ENCODE assay signal across 17 cellular contexts in the genomic region with DNA sequence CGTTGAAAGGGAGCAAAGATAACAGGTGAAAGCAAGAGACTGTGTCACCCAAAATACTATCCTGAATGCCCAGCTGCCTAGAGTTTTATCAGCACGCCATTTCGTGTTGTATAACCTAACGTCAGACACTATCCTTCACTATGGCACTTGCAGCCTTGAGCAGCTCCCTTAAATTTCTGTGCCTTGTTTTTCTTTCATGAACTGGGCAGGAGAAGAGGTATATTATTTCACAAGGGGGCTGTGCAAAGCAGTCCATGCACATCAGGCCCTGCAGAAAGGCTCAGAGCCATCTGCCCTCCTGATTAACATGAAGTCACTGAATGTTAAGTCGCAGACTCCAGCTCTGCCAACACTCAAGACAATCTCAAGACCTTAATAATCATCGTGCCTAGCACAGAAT.
A peak's percentile ranks its signal among the peaks of the same experiment; 100 is the strongest.
DNase-seq lines count a peak whose midpoint lies in the region; ATAC-seq and TF ChIP-seq lines count a peak whose summit lies in the region.
"Had no signal": no experiment of that assay in that cellular context is flagged by ENCODE, and none has a peak within 500 bp of the region (broad histone marks: within the 10 kb centered on the region; RNA-seq: fewer than 3 reads in every experiment).

No MANE protein-coding gene starts in this region.

- no peak for TF ChIP-seq CTCF in Loucy (conservative IDR thresholded peaks at IDR 0.05; ENCODE audit: low read length)

- H3K9me2 ChIP-seq in Loucy (replicated peaks; ENCODE audit: low read depth, low read length) = no peaks in the 10 kb centered on the region

- no peaks in the 10 kb centered on the region for H3K4me1 ChIP-seq in Loucy (ENCODE audit: insufficient read depth, low read length, poor library complexity, severe bottlenecking)
- H3K4me1 ChIP-seq: BE2C had no signal

- H3K79me2 ChIP-seq in Loucy (ENCODE audit: insufficient read depth, low read length) = no peaks in the 10 kb centered on the region

- H3K9ac ChIP-seq in Loucy (ENCODE audit: low read depth, low read length, poor library complexity, severe bottlenecking) = no peak overlapping the region

- H3F3A ChIP-seq in Loucy (ENCODE audit: low read depth) = no peaks in the 10 kb centered on the region

- no peaks in the 10 kb centered on the region for H4K20me1 ChIP-seq in Loucy (ENCODE audit: insufficient read depth, low read length, poor library complexity, severe bottlenecking)

- H3K4me3 ChIP-seq in Loucy (ENCODE audit: low read length, poor library complexity, severe bottlenecking) = no peak overlapping the region

- H3K27me3 ChIP-seq in Loucy (ENCODE audit: insufficient read depth, low read length, poor library complexity, severe bottlenecking) = no peaks in the 10 kb centered on the region
- H3K27me3 ChIP-seq: BE2C had no signal

- H3K36me3 ChIP-seq in Loucy (ENCODE audit: insufficient read depth, low read length) = no peaks in the 10 kb centered on the region
- H3K36me3 ChIP-seq: BE2C had no signal

- DNase-seq in DMS 273 treated with DMSO at 0.1 percent for 48 hours (lab: John Stamatoyannopoulos, UW) (peak; percentile 34), left kidney (ENCODE audit: low read depth, low spot score) (peak; percentile 64), NCI-H187 treated with DMSO at 0.1 percent for 48 hours (lab: John Stamatoyannopoulos, UW) (no peak)
- DNase-seq: ACHN; BE2C; C1 segment of cervical spinal cord; CD4-positive, CD25-positive, alpha-beta regulatory T cell; CD8-positive, alpha-beta memory T cell; COR-L47; DMS153; DMS79; GF-D8; GOT3; H9 had no signal

- ATAC-seq in HG02970 (IDR thresholded peaks at IDR 0.05; ENCODE audit: low FRiP score, unreplicated experiment) (no peak), GM19455 (IDR thresholded peaks at IDR 0.05; ENCODE audit: unreplicated experiment) (no peak)

- 0 out of 2 replicates have a peak overlapping the region, but pooled peaks have one; percentile 7 for H2AFZ ChIP-seq in Loucy (ENCODE audit: low read length)

- H3K9me3 ChIP-seq in Loucy (ENCODE audit: insufficient read depth, low read depth, low read length) = no peaks in the 10 kb centered on the region
- H3K9me3 ChIP-seq: BE2C had no signal

- no peak overlapping the region for H3K4me2 ChIP-seq in Loucy (ENCODE audit: low read depth, low read length, poor library complexity, severe bottlenecking)
